Comparison of ENCODE assay signal across 8 cellular contexts in the genomic region with DNA sequence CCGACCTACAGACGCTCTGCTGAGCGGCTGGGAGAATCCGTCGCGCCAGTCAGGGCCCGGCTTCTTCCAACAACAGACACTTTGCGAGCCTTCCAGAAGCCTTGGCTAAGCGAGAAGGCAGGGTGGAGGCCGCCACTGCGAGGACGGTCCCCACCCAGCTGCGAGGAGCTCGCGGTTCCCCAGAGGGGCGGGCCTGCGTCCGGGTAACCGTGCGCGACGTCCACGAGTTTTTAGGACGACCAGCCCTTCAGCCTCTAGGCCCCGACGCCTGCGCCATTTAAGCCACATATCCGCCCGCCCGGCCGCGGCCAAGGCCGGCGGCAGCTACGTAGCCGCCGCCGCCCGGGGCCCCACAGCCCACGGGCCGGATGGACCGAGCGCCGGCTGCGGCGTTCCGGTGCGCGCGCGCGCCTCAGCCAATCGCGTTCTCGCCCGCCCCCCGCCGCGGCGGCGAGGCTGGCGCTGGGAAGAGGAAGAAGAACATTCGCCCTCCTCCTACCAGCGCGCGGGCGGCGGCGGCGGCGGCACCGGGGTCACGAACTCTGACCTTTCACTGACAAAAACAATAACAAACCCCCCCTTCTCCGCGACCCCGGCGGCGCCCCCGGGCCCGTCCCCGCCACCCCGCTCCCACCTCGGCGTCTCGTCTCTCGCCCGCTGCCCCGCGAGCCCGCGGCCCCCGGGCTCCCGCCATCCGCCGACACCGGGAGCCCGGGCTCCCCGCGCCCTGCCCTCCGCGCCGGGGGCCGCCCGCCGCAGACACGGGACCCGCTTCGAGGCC. TPM values are rescaled to one million over a fixed set of nuclear protein-coding genes. Genes with fewer than 3 reads are reported as not detected.
DNase-seq lines count a peak whose midpoint lies in the region; ATAC-seq and TF ChIP-seq lines count a peak whose summit lies in the region.

A gene (plus strand): TSS at position 479 of the 781 bp plus-strand sequence. CDS start 56,332 bp downstream, outside the sequence.

- H3K18ac ChIP-seq in H9 (ENCODE audit: insufficient read length, low read depth, low read length), result peak within 1 kb of the TSS; percentile 100

- no peak for TF ChIP-seq CTCF in H9 (conservative IDR thresholded peaks at IDR 0.05)
- no peak for TF ChIP-seq CTCF in MM.1S (IDR thresholded peaks at IDR 0.05; ENCODE audit: low read length)
- TF ChIP-seq CTCF in SK-N-SH (IDR thresholded peaks at IDR 0.05), result no peak
- TF ChIP-seq CTCF in omental fat pad (IDR thresholded peaks at IDR 0.05), result no peak
- TF ChIP-seq CTCF in suprapubic skin (IDR thresholded peaks at IDR 0.05), result no peak

- H2BK20ac ChIP-seq in H9 (ENCODE audit: low read depth, low read length, poor library complexity, severe bottlenecking), result peak within 1 kb of the TSS; percentile 97

- H3K9me2 ChIP-seq in MM.1S (replicated peaks; ENCODE audit: insufficient read depth, low read length) (no peaks in the 10 kb centered on the region), SK-N-SH (no peaks in the 10 kb centered on the region)

- H3K14ac ChIP-seq in H9 (ENCODE audit: insufficient read depth, low read length), result peak within 1 kb of the TSS; percentile 100

- H4K91ac ChIP-seq in H9 (ENCODE audit: insufficient read length, low read depth, low read length), result no peak within 1 kb of the TSS

- TF ChIP-seq RAD21 in SK-N-SH (IDR thresholded peaks at IDR 0.05; ENCODE audit: low read length), result no peak

- no peak within 1 kb of the TSS for H4K5ac ChIP-seq in H9 (ENCODE audit: insufficient read length, low read depth, low read length)

- no peaks in the 10 kb centered on the region for H4K20me1 ChIP-seq in H9 (ENCODE audit: control insufficient read depth, insufficient read depth, insufficient read length)
- no peaks in the 10 kb centered on the region for H4K20me1 ChIP-seq in MM.1S (ENCODE audit: insufficient read depth, low read length)
- H4K20me1 ChIP-seq in SK-N-SH (ENCODE audit: insufficient read depth), result peaks cover 18% of the 10 kb centered on the region

- H3K4me3 Mint-ChIP-seq in H9, result peak within 1 kb of the TSS; percentile 96
- peak within 1 kb of the TSS; percentile 99 for H3K4me3 Mint-ChIP-seq in activated naive CD4-positive, alpha-beta T cell treated with anti-CD3 and anti-CD28 coated beads, Interleukin-2, amount 10 ng/mL, durations not matched to agents 7 days and 5 days

- H2BK5ac ChIP-seq in H9 (ENCODE audit: insufficient read length, low read length), result peak within 1 kb of the TSS; percentile 69

- no peak; a peak in 1 of 4 replicates for TF ChIP-seq EP300 in SK-N-SH (IDR thresholded peaks at IDR 0.05; ENCODE audit: borderline replicate concordance in 1 of 2, low read depth in 1 of 2, low read length in 1 of 2)
- TF ChIP-seq EP300 in suprapubic skin (IDR thresholded peaks at IDR 0.05), result no peak

- peak; percentile 81 for ATAC-seq in omental fat pad (ENCODE audit: low FRiP score)

- no peak within 1 kb of the TSS for H3K23ac ChIP-seq in H9 (ENCODE audit: insufficient read length, low read depth, low read length)

- H3K4me1 Mint-ChIP-seq in H9, result peaks cover 36 to 42% of the 10 kb centered on the region in 2 experiments
- H3K4me1 Mint-ChIP-seq in activated naive CD4-positive, alpha-beta T cell treated with anti-CD3 and anti-CD28 coated beads, Interleukin-2, amount 10 ng/mL, durations not matched to agents 7 days and 5 days, result peaks cover 59% of the 10 kb centered on the region

- no peaks in the 10 kb centered on the region for H3K27me3 Mint-ChIP-seq in H9 (ENCODE audit: low read depth)
- H3K27me3 Mint-ChIP-seq in activated naive CD4-positive, alpha-beta T cell treated with anti-CD3 and anti-CD28 coated beads, Interleukin-2, amount 10 ng/mL, durations not matched to agents 7 days and 5 days, result no peaks in the 10 kb centered on the region

- peak within 1 kb of the TSS; percentile 75 for H3K4me2 ChIP-seq in H9 (ENCODE audit: insufficient read depth, insufficient read length, low read length)
- peak within 1 kb of the TSS; percentile 94 for H3K4me2 ChIP-seq in MM.1S (ENCODE audit: low read depth, low read length)
- H3K4me2 ChIP-seq in SK-N-SH, result peak within 1 kb of the TSS; percentile 94

- peak within 1 kb of the TSS; percentile 68 for H2BK12ac ChIP-seq in H9 (ENCODE audit: insufficient read length, low read depth, low read length)

- no peak within 1 kb of the TSS for H2AK5ac ChIP-seq in H9 (ENCODE audit: insufficient read length, low read length)

- H3K79me1 ChIP-seq in H9 (ENCODE audit: insufficient read depth, low read depth, low read length, poor library complexity, severe bottlenecking), result peaks cover 8% of the 10 kb centered on the region

- peaks cover 14 to 55% (median 53%) of the 10 kb centered on the region in 3 experiments; a peak in 5 of 7 replicates for H3K36me3 Mint-ChIP-seq in H9 (ENCODE audit: insufficient read depth in 1 of 3, low read depth in 3 of 3)
- peaks cover 45% of the 10 kb centered on the region for H3K36me3 Mint-ChIP-seq in activated naive CD4-positive, alpha-beta T cell treated with anti-CD3 and anti-CD28 coated beads, Interleukin-2, amount 10 ng/mL, durations not matched to agents 7 days and 5 days

- H3K79me2 ChIP-seq in H9 (ENCODE audit: insufficient read depth, low read length) (peaks cover 26% of the 10 kb centered on the region; the same call in 1 of the 2 replicates), MM.1S (ENCODE audit: low read length) (peaks cover 73% of the 10 kb centered on the region), SK-N-SH (ENCODE audit: insufficient read depth) (peaks cover 82% of the 10 kb centered on the region)

- peak within 1 kb of the TSS; percentile 97 for H2BK120ac ChIP-seq in H9 (ENCODE audit: low read depth, low read length, poor library complexity, severe bottlenecking)

- WGBS in H9 (ENCODE audit: extremely low coverage, insufficient read length, low lambda C conversion rate), result no CpG with 5 or more reads among the region's 108 CpGs
- under 1% methylated on average over 37 of the region's 108 CpGs for WGBS in SK-N-SH (ENCODE audit: low lambda C conversion rate)
- WGBS in suprapubic skin, result 1% methylated on average over 13 of the region's 108 CpGs

- no peak within 1 kb of the TSS for H4K8ac ChIP-seq in H9 (replicated peaks; ENCODE audit: insufficient read length, low read depth, low read length)

- H3K36me3 ChIP-seq in MM.1S (replicated peaks; ENCODE audit: insufficient read depth, low read length) (no peaks in the 10 kb centered on the region; the same call in 1 of the 2 replicates), SK-N-SH (replicated peaks in 1 of 2; ENCODE audit: control insufficient read depth in 1 of 2, insufficient read depth in 2 of 2, low read length in 1 of 2) (peaks cover 34 to 42% of the 10 kb centered on the region in 2 experiments), suprapubic skin (peaks cover 25% of the 10 kb centered on the region)

- peaks cover 13% of the 10 kb centered on the region for H3F3A ChIP-seq in MM.1S (ENCODE audit: insufficient read depth, low read length)
- H3F3A ChIP-seq in SK-N-SH (replicated peaks; ENCODE audit: insufficient read depth), result peaks cover 10% of the 10 kb centered on the region

- peak within 1 kb of the TSS; percentile 89 for H3T11ph ChIP-seq in H9 (ENCODE audit: low read length)

- in situ Hi-C loops in G401 (cut with HindIII; ENCODE audit: low sequenced_read_pairs), result no loop called here

- H3K4me1 ChIP-seq in H9 (ENCODE audit: insufficient read depth, low read length) (no peaks in the 10 kb centered on the region), MM.1S (ENCODE audit: low read length) (peaks cover 13% of the 10 kb centered on the region), SK-N-SH (ENCODE audit: control insufficient read depth in 1 of 2, insufficient read depth in 2 of 2, low read depth in 1 of 2, low read length in 1 of 2) (peaks cover 0 to 19% of the 10 kb centered on the region in 2 experiments; a peak in 3 of 4 replicates), suprapubic skin (peaks cover 42% of the 10 kb centered on the region)

- H2AFZ ChIP-seq in H9 (ENCODE audit: low read length) (peak within 1 kb of the TSS; percentile 88), MM.1S (ENCODE audit: low read length) (peak within 1 kb of the TSS; percentile 78), SK-N-SH (ENCODE audit: low read depth) (peak within 1 kb of the TSS; percentile 90)

- POLR2A ChIA-PET in SK-N-SH (lab: Yijun Ruan, JAX), result interaction anchor here (0.8 to 1.2 kb wide), 4 partner anchors 14 to 118 kb away, joined by 3 to 4 read pairs (median 3); a partner anchor contains a TSS

- H3K9me3 Mint-ChIP-seq in H9, result no peaks in the 10 kb centered on the region
- H3K9me3 Mint-ChIP-seq in activated naive CD4-positive, alpha-beta T cell treated with anti-CD3 and anti-CD28 coated beads, Interleukin-2, amount 10 ng/mL, durations not matched to agents 7 days and 5 days, result no peaks in the 10 kb centered on the region

- no peaks in the 10 kb centered on the region for H3K27me3 ChIP-seq in H9 (ENCODE audit: insufficient read depth, low read length)
- H3K27me3 ChIP-seq in MM.1S (replicated peaks; ENCODE audit: insufficient read depth, low read length), result no peaks in the 10 kb centered on the region
- H3K27me3 ChIP-seq in SK-N-SH (ENCODE audit: insufficient read depth), result no peaks in the 10 kb centered on the region
- H3K27me3 ChIP-seq in suprapubic skin, result no peaks in the 10 kb centered on the region

- H3K4me3 ChIP-seq in MM.1S (ENCODE audit: low read length) (peak within 1 kb of the TSS; percentile 92), SK-N-SH (ENCODE audit: low read depth in 2 of 2, low read length in 1 of 2) (peak within 1 kb of the TSS; percentile 92 to 95), suprapubic skin (peak within 1 kb of the TSS; percentile 97)

- H2BK15ac ChIP-seq in H9 (ENCODE audit: low read depth, low read length), result no peak within 1 kb of the TSS

- no peaks in the 10 kb centered on the region for H3K9me3 ChIP-seq in H9 (ENCODE audit: control insufficient read depth, low read depth, low read length)
- H3K9me3 ChIP-seq in MM.1S (replicated peaks; ENCODE audit: insufficient read depth, low read length), result no peaks in the 10 kb centered on the region
- H3K9me3 ChIP-seq in SK-N-SH, result no peaks in the 10 kb centered on the region
- H3K9me3 ChIP-seq in suprapubic skin, result no peaks in the 10 kb centered on the region

- peaks cover 6% of the 10 kb centered on the region for H3K23me2 ChIP-seq in H9 (ENCODE audit: insufficient read length, low read depth, low read length, poor library complexity, severe bottlenecking)

- H3K27ac Mint-ChIP-seq in H9, result peak within 1 kb of the TSS; percentile 100
- peak within 1 kb of the TSS; percentile 100 for H3K27ac Mint-ChIP-seq in activated naive CD4-positive, alpha-beta T cell treated with anti-CD3 and anti-CD28 coated beads, Interleukin-2, amount 10 ng/mL, durations not matched to agents 7 days and 5 days

- TF ChIP-seq POLR2A in suprapubic skin (IDR thresholded peaks at IDR 0.05), result peak; percentile 68 to 94

- peak within 1 kb of the TSS; percentile 89 for H3K27ac ChIP-seq in H9 (ENCODE audit: insufficient read length, low read depth, low read length)
- H3K27ac ChIP-seq in MM.1S (ENCODE audit: low read length), result peak within 1 kb of the TSS; percentile 96
- peak within 1 kb of the TSS; percentile 99 to 100 for H3K27ac ChIP-seq in SK-N-SH (ENCODE audit: low read depth in 2 of 2, low read length in 1 of 2)
- peak within 1 kb of the TSS; percentile 100 for H3K27ac ChIP-seq in suprapubic skin

- no peak within 1 kb of the TSS; the same call in 1 of the 2 replicates for H3K4ac ChIP-seq in H9 (ENCODE audit: low read depth, low read length)

- CTCF ChIA-PET in SK-N-SH (lab: Yijun Ruan, JAX), result interaction anchor here (0.6 to 2.6 kb wide), 4 partner anchors 21 to 296 kb away, joined by 3 to 13 read pairs (median 3); no protein-coding TSS in a partner anchor
- CTCF ChIA-PET in activated naive CD4-positive, alpha-beta T cell treated with anti-CD3 and anti-CD28 coated beads, Interleukin-2, amount 10 ng/mL, durations not matched to agents 7 days and 5 days (lab: Charles Lee), result interaction anchor here (0.8 kb wide), 1 partner anchor 21 kb away, joined by 7 read pairs; no protein-coding TSS in a partner anchor

- no peak within 1 kb of the TSS for H3K56ac ChIP-seq in H9 (ENCODE audit: insufficient read length, low read depth, low read length)

- H3K9ac ChIP-seq in H9 (ENCODE audit: extremely low read depth, insufficient read length, low read length) (peak within 1 kb of the TSS; percentile 98), MM.1S (ENCODE audit: low read length) (peak within 1 kb of the TSS; percentile 93), SK-N-SH (peak within 1 kb of the TSS; percentile 98)

- DNase-seq in G401 (ENCODE audit: low spot score) (peak; percentile 79), H9 (peak; percentile 81), MM.1S (peak; percentile 88), SK-N-SH (peak; percentile 93), globus pallidus (ENCODE audit: low spot score) (peak; percentile 85), omental fat pad (ENCODE audit: low spot score) (peak; percentile 67), suprapubic skin (ENCODE audit: low spot score in 2 of 2) (peak; percentile 92 to 94)
- DNase-seq in activated naive CD4-positive, alpha-beta T cell treated with anti-CD3 and anti-CD28 coated beads, Interleukin-2, amount 10 ng/mL, durations not matched to agents 7 days and 5 days, result peak; percentile 91

RNA-seq across cellular contexts. Expression of the gene that starts here (rescaled TPM):
- 6.9 and 8.5 TPM in 2 replicates for total RNA-seq in G401 (2014; rRNA removed; shearing (Covaris generic))
- total RNA-seq in H9 (2021) (38.2 and 38.5 TPM in 2 replicates), omental fat pad (10 to 100 TPM; 25.8 to 45.1 (median 37.8) TPM), suprapubic skin (10 to 100 TPM; 33.3 to 91.6 (median 51.5) TPM)
- 13.1 TPM in 2 replicates for polyA plus RNA-seq in SK-N-SH (2012; rRNA removed)
- 8.2 and 10.3 TPM in 2 replicates for polyA plus RNA-seq in SK-N-SH (2012; cell fraction: cytosol; rRNA removed)
- 46.0 and 76.5 TPM in 2 replicates for polyA plus RNA-seq in SK-N-SH (2012; cell fraction: nucleus; rRNA removed)

Comparison
In these comparisons a context has a peak if more than half of its experiments do, and no peak if none do; other contexts are left out.
1. Peak in every context shown above with its lines: DNase-seq, ATAC-seq, H3K4me3 ChIP-seq and H3K27ac ChIP-seq.